ENCODE assay signal across 8 cellular contexts in the genomic region with DNA sequence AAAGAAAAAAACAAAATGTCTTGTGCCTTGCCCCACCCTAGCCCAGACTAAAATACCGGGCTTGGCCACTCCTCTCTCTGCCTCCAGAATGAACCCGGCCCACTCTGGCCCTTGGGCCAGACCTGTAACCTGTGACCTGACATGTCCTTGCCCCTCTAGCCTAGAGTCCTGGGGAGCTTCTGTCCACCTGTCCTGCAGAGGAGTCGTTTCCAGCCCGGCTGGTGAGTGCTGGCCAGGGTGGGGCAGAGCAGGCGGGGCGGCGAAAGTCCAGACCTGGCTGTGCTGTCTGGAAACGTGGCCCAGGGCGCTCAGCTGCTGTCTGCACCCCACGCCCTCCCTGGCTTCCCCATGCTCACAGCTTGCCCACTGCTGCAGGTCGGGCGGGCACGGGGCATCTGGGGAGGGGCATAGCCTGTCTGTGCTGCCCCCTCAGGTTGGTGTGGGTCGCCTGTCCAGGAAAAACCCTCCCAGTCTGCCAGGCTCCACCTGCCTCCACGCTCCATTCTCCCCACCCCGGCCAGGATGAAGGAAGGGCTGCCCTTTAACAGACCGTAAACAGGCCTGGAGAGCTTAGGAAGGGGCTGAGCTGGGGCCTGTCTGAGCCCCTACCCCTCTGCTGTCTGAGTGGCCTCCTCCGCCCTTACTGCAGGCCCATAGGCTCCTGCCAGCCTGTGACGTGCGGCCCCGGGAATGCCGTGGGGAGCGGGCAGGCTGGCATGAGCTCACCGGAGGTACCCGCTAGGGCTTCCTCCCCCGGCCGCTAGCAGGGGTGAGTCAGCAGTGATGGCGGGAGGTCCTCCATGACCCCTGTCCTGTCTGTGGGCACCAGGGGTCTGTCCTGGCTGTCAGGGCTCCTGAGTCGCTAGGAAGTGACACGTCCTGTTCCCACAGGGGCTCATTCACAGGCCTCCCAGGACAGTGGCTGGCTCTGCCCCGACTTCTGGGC. TPM values are rescaled to one million over a fixed set of nuclear protein-coding genes. Genes with fewer than 3 reads are reported as not detected.
DNase-seq lines count a peak whose midpoint lies in the region; ATAC-seq and TF ChIP-seq lines count a peak whose summit lies in the region.

No MANE protein-coding gene starts in this region.

- H3K9me3 ChIP-seq in ascending aorta: no peaks in the 10 kb centered on the region

- peaks cover 9% of the 10 kb centered on the region for H3K36me3 Mint-ChIP-seq in activated naive CD4-positive, alpha-beta T cell treated with anti-CD3 and anti-CD28 coated beads, Interleukin-2, amount 10 ng/mL, durations not matched to agents 7 days and 5 days
- H3K36me3 Mint-ChIP-seq in immature natural killer cell: no peaks in the 10 kb centered on the region
- peaks cover 23% of the 10 kb centered on the region for H3K36me3 Mint-ChIP-seq in stimulated activated effector memory CD8-positive, alpha-beta T cell treated with anti-CD3 and anti-CD28 coated beads, Interleukin-12 subunit alpha, Interleukin-12 subunit beta, amount 100 ng/mL, for 72 hours

- H3K36me3 ChIP-seq in ascending aorta: peaks cover 37 to 39% of the 10 kb centered on the region in 2 donors

- H3K27ac ChIP-seq in ascending aorta: peak overlapping the region; percentile 81 to 95

- no peak for DNase-seq in activated naive CD4-positive, alpha-beta T cell treated with anti-CD3 and anti-CD28 coated beads, Interleukin-2, amount 10 ng/mL, durations not matched to agents 7 days and 5 days
- no peak for DNase-seq in activated naive CD4-positive, alpha-beta T cell (lab: John Stamatoyannopoulos, UW)
- DNase-seq in ascending aorta (ENCODE audit: low spot score in 2 of 2): peak; percentile 79 to 95
- DNase-seq in immature natural killer cell: no peak
- DNase-seq in stimulated activated effector memory CD8-positive, alpha-beta T cell treated with anti-CD3 and anti-CD28 coated beads, Interleukin-12 subunit alpha, Interleukin-12 subunit beta, amount 100 ng/mL, for 72 hours (ENCODE audit: low spot score in 2 of 2): no peak
- no peak for DNase-seq in NCI-H128 (lab: John Stamatoyannopoulos, UW; ENCODE audit: unreplicated experiment)
- DNase-seq in stimulated activated naive CD4-positive, alpha-beta T cell (lab: John Stamatoyannopoulos, UW): no peak
- DNase-seq in NCI-H1694 (lab: John Stamatoyannopoulos, UW): no peak

- intact Hi-C loops in ascending aorta (cut with DNase I): loop anchor here (1.0 kb wide), 1 partner anchor 10 kb away; no protein-coding TSS in a partner anchor

- peaks cover 10 to 48% of the 10 kb centered on the region in 2 donors for H3K4me1 ChIP-seq in ascending aorta

- H3K4me3 ChIP-seq in ascending aorta: peak overlapping the region; percentile 67 to 84

- H3K4me1 Mint-ChIP-seq in activated naive CD4-positive, alpha-beta T cell treated with anti-CD3 and anti-CD28 coated beads, Interleukin-2, amount 10 ng/mL, durations not matched to agents 7 days and 5 days: peaks cover 25% of the 10 kb centered on the region
- peaks cover 11 to 26% of the 10 kb centered on the region in 2 donors for H3K4me1 Mint-ChIP-seq in immature natural killer cell
- peaks cover 19% of the 10 kb centered on the region for H3K4me1 Mint-ChIP-seq in stimulated activated effector memory CD8-positive, alpha-beta T cell treated with anti-CD3 and anti-CD28 coated beads, Interleukin-12 subunit alpha, Interleukin-12 subunit beta, amount 100 ng/mL, for 72 hours

- no peaks in the 10 kb centered on the region for H3K27me3 ChIP-seq in ascending aorta

- H3K4me3 Mint-ChIP-seq in activated naive CD4-positive, alpha-beta T cell treated with anti-CD3 and anti-CD28 coated beads, Interleukin-2, amount 10 ng/mL, durations not matched to agents 7 days and 5 days: peak overlapping the region; percentile 57
- peak overlapping the region; percentile 59 to 77 (median 70) for H3K4me3 Mint-ChIP-seq in immature natural killer cell
- H3K4me3 Mint-ChIP-seq in stimulated activated effector memory CD8-positive, alpha-beta T cell treated with anti-CD3 and anti-CD28 coated beads, Interleukin-12 subunit alpha, Interleukin-12 subunit beta, amount 100 ng/mL, for 72 hours: peak overlapping the region; percentile 64

- TF ChIP-seq CTCF in ascending aorta (IDR thresholded peaks at IDR 0.05): no peak

- H3K27ac Mint-ChIP-seq in activated naive CD4-positive, alpha-beta T cell treated with anti-CD3 and anti-CD28 coated beads, Interleukin-2, amount 10 ng/mL, durations not matched to agents 7 days and 5 days: no peak overlapping the region
- H3K27ac Mint-ChIP-seq in immature natural killer cell: no peak overlapping the region
- no peak overlapping the region for H3K27ac Mint-ChIP-seq in stimulated activated effector memory CD8-positive, alpha-beta T cell treated with anti-CD3 and anti-CD28 coated beads, Interleukin-12 subunit alpha, Interleukin-12 subunit beta, amount 100 ng/mL, for 72 hours

- H3K9me3 Mint-ChIP-seq in activated naive CD4-positive, alpha-beta T cell treated with anti-CD3 and anti-CD28 coated beads, Interleukin-2, amount 10 ng/mL, durations not matched to agents 7 days and 5 days: no peaks in the 10 kb centered on the region
- no peaks in the 10 kb centered on the region for H3K9me3 Mint-ChIP-seq in immature natural killer cell
- no peaks in the 10 kb centered on the region for H3K9me3 Mint-ChIP-seq in stimulated activated effector memory CD8-positive, alpha-beta T cell treated with anti-CD3 and anti-CD28 coated beads, Interleukin-12 subunit alpha, Interleukin-12 subunit beta, amount 100 ng/mL, for 72 hours

- ATAC-seq in stimulated activated effector memory CD8-positive, alpha-beta T cell treated with anti-CD3 and anti-CD28 coated beads, Interleukin-12 subunit alpha, Interleukin-12 subunit beta, amount 100 ng/mL, for 72 hours: no peak

- CTCF ChIA-PET in activated naive CD4-positive, alpha-beta T cell treated with anti-CD3 and anti-CD28 coated beads, Interleukin-2, amount 10 ng/mL, durations not matched to agents 7 days and 5 days (lab: Charles Lee): no interaction called here

- H3K27me3 Mint-ChIP-seq in activated naive CD4-positive, alpha-beta T cell treated with anti-CD3 and anti-CD28 coated beads, Interleukin-2, amount 10 ng/mL, durations not matched to agents 7 days and 5 days: peaks cover 50% of the 10 kb centered on the region
- peaks cover 2 to 5% (median 2%) of the 10 kb centered on the region in 3 donors for H3K27me3 Mint-ChIP-seq in immature natural killer cell (ENCODE audit: low read depth in 3 of 3)

RNA-seq across cellular contexts. Expression of a gene that starts 1.9 kb away (rescaled TPM):
- 898 TPM for total RNA-seq in ascending aorta
- polyA plus RNA-seq in immature natural killer cell: 10 to 100 TPM; 19.7 to 25.7 (median 23.7) TPM

RNA-seq across cellular contexts. Expression of a gene that starts 6.9 kb away (rescaled TPM):
- 20.5 TPM for total RNA-seq in ascending aorta
- polyA plus RNA-seq in immature natural killer cell: 1 to 10 TPM in 1 of 3 donors, under 1 TPM in 1, not detected in 1; 0.74 to 2.2 TPM

RNA-seq across cellular contexts. Expression of a gene that starts 7.7 kb away (rescaled TPM):
- 141 TPM for total RNA-seq in ascending aorta
- 100 to 1,000 TPM; 139 to 200 (median 142) TPM for polyA plus RNA-seq in immature natural killer cell

RNA-seq across cellular contexts. Expression of a gene that starts 8.0 kb away (rescaled TPM):
- 252 TPM for total RNA-seq in ascending aorta
- 10 to 100 TPM; 23.4 to 38.7 (median 37.2) TPM for polyA plus RNA-seq in immature natural killer cell

RNA-seq across cellular contexts. Expression of a gene that starts 15.9 kb away (rescaled TPM):
- total RNA-seq in ascending aorta: 214 TPM
- polyA plus RNA-seq in immature natural killer cell: 10 to 100 TPM; 10.9 to 42.3 (median 23.4) TPM

Comparison
In these comparisons a context has a peak if more than half of its experiments do, and no peak if none do; other contexts are left out.
1. DNase-seq: peak in ascending aorta (2 of 2); none in activated naive CD4-positive, alpha-beta T cell treated with anti-CD3 and anti-CD28 coated beads, Interleukin-2, amount 10 ng/mL, durations not matched to agents 7 days and 5 days (single experiment), activated naive CD4-positive, alpha-beta T cell (0 of 4), immature natural killer cell (0 of 3), stimulated activated effector memory CD8-positive, alpha-beta T cell treated with anti-CD3 and anti-CD28 coated beads, Interleukin-12 subunit alpha, Interleukin-12 subunit beta, amount 100 ng/mL, for 72 hours (0 of 2), NCI-H128 (single experiment), stimulated activated naive CD4-positive, alpha-beta T cell (0 of 6) and NCI-H1694 (single experiment).
2. Peak in every context shown above with its lines, with median percentiles within 50 percentile points of each other: H3K4me3 Mint-ChIP-seq.